In genomic region chr11:70415642-70416395, GRCh38 we compare ENCODE assay signal across 19 cellular contexts. TPM values are rescaled to one million over a fixed set of nuclear protein-coding genes. Genes with fewer than 3 reads are reported as not detected.
A peak's percentile ranks its signal among the peaks of the same experiment; 100 is the strongest.
DNase-seq lines count a peak whose midpoint lies in the region; ATAC-seq and TF ChIP-seq lines count a peak whose summit lies in the region.
"Had no signal": no experiment of that assay in that cellular context is flagged by ENCODE, and none has a peak within 500 bp of the region (broad histone marks: within the 10 kb centered on the region; RNA-seq: fewer than 3 reads in every experiment).

No MANE protein-coding gene starts in this region.

- peaks cover 22% of the 10 kb centered on the region for H3K4me1 Mint-ChIP-seq in HFFc6 (ENCODE audit: low read depth)
- peaks cover 11% of the 10 kb centered on the region for H3K4me1 Mint-ChIP-seq in activated naive CD8-positive, alpha-beta T cell treated with anti-CD3 and anti-CD28 coated beads for 36 hours
- H3K4me1 Mint-ChIP-seq: stimulated activated memory B cell treated with anti-CD40 and anti-IgM and Interleukin-4, amounts not matched to agents 10 μg/mL and 1 μg/mL and 100 μg/mL, for 72 hours had no signal

- peak overlapping the region; percentile 38; the same call in 1 of the 2 replicates for H3K4me3 Mint-ChIP-seq in HFFc6
- no peak overlapping the region for H3K4me3 Mint-ChIP-seq in activated naive CD8-positive, alpha-beta T cell treated with anti-CD3 and anti-CD28 coated beads for 36 hours
- H3K4me3 Mint-ChIP-seq: activated CD4-positive, alpha-beta memory T cell treated with anti-CD3 and anti-CD28 coated beads for 36 hours; natural killer cell; stimulated activated memory B cell treated with anti-CD40 and anti-IgM and Interleukin-4, amounts not matched to agents 10 μg/mL and 1 μg/mL and 100 μg/mL, for 72 hours had no signal

- H3K4me3 ChIP-seq in AG10803 (ENCODE audit: low read length) = no peak overlapping the region

- no peaks in the 10 kb centered on the region for H3K9me3 Mint-ChIP-seq in HFFc6
- H3K9me3 Mint-ChIP-seq in activated naive CD8-positive, alpha-beta T cell treated with anti-CD3 and anti-CD28 coated beads for 36 hours = no peaks in the 10 kb centered on the region
- H3K9me3 Mint-ChIP-seq: activated CD4-positive, alpha-beta memory T cell treated with anti-CD3 and anti-CD28 coated beads for 36 hours; natural killer cell; stimulated activated memory B cell treated with anti-CD40 and anti-IgM and Interleukin-4, amounts not matched to agents 10 μg/mL and 1 μg/mL and 100 μg/mL, for 72 hours had no signal

- CTCF ChIA-PET in GM10248 (lab: Yijun Ruan, JAX) = no interaction called here

- DNase-seq in AG10803 (ENCODE audit: low read depth) = peak; percentile 61
- peak; percentile 38 for DNase-seq in HFFc6
- DNase-seq in activated naive CD8-positive, alpha-beta T cell treated with anti-CD3 and anti-CD28 coated beads for 36 hours = no peak
- peak; percentile 15 for DNase-seq in inferior parietal cortex (ENCODE audit: extremely low spot score)
- no peak for DNase-seq in stimulated activated CD4-positive, alpha-beta T cell treated with anti-CD3 and anti-CD28 coated beads, Interleukin-2, amount 100 ng/mL, for 24 hours
- DNase-seq in GM10248 (ENCODE audit: extremely low spot score) = no peak
- no peak for DNase-seq in DMS79 (lab: John Stamatoyannopoulos, UW)
- DNase-seq: activated CD4-positive, alpha-beta memory T cell treated with anti-CD3 and anti-CD28 coated beads for 36 hours; activated effector memory CD4-positive, alpha-beta T cell treated with Interleukin-2 at 50 U/mL for 16 hours; C1 segment of cervical spinal cord; GOT3; left ventricle myocardium superior; natural killer cell; NCI-H1048; NCI-H2227 treated with DMSO at 0.1 percent for 48 hours; stimulated activated CD4-positive, alpha-beta T cell treated with anti-CD3 and anti-CD28 coated beads, Interleukin-4, amount 100 ng/mL, for 4 hours; T-helper 9 cell had no signal

- H3K36me3 Mint-ChIP-seq in HFFc6 (ENCODE audit: low read depth) = peaks cover 52% of the 10 kb centered on the region
- peaks cover 32% of the 10 kb centered on the region for H3K36me3 Mint-ChIP-seq in activated naive CD8-positive, alpha-beta T cell treated with anti-CD3 and anti-CD28 coated beads for 36 hours
- H3K36me3 Mint-ChIP-seq: natural killer cell; stimulated activated memory B cell treated with anti-CD40 and anti-IgM and Interleukin-4, amounts not matched to agents 10 μg/mL and 1 μg/mL and 100 μg/mL, for 72 hours had no signal

- TF ChIP-seq CTCF in AG10803 (conservative IDR thresholded peaks at IDR 0.05; ENCODE audit: low read length) (0 out of 2 replicates have a peak, but pooled peaks have one; percentile 11), HFFc6 (IDR thresholded peaks at IDR 0.05) (no peak), GM10248 (IDR thresholded peaks at IDR 0.05; ENCODE audit: control extremely low read depth, extremely low read depth, low read depth, missing control alignments) (no peak)

- POLR2A ChIA-PET in GM10248 (lab: Yijun Ruan, JAX) = no interaction called here

- ATAC-seq in HG03159 (IDR thresholded peaks at IDR 0.05; ENCODE audit: unreplicated experiment) = no peak
- ATAC-seq: left ventricle myocardium superior; stimulated activated memory B cell treated with anti-CD40 and anti-IgM and Interleukin-4, amounts not matched to agents 10 μg/mL and 1 μg/mL and 100 μg/mL, for 72 hours had no signal

- H3K27me3 Mint-ChIP-seq in HFFc6 (ENCODE audit: insufficient read depth) = peaks cover 7% of the 10 kb centered on the region
- peaks cover 10% of the 10 kb centered on the region for H3K27me3 Mint-ChIP-seq in activated naive CD8-positive, alpha-beta T cell treated with anti-CD3 and anti-CD28 coated beads for 36 hours
- H3K27me3 Mint-ChIP-seq: activated CD4-positive, alpha-beta memory T cell treated with anti-CD3 and anti-CD28 coated beads for 36 hours had no signal

- peak overlapping the region; percentile 81 for H3K27ac Mint-ChIP-seq in HFFc6
- H3K27ac Mint-ChIP-seq in activated naive CD8-positive, alpha-beta T cell treated with anti-CD3 and anti-CD28 coated beads for 36 hours = peak overlapping the region; percentile 34
- H3K27ac Mint-ChIP-seq: activated CD4-positive, alpha-beta memory T cell treated with anti-CD3 and anti-CD28 coated beads for 36 hours; natural killer cell; stimulated activated memory B cell treated with anti-CD40 and anti-IgM and Interleukin-4, amounts not matched to agents 10 μg/mL and 1 μg/mL and 100 μg/mL, for 72 hours had no signal

RNA-seq across cellular contexts. Expression of gene CTTN, which starts 17.5 kb away (rescaled TPM):
- 100 to 1,000 TPM; 365 to 411 (median 374) TPM for total RNA-seq in HFFc6 (2021; fragmentation: NEBNext Ultra II Directional; extraction: Animal tissue kit (Norgen Biotek cat#: 25700))
- 10 to 100 TPM; 10.5 to 11.3 TPM for total RNA-seq in activated naive CD8-positive, alpha-beta T cell treated with anti-CD3 and anti-CD28 coated beads for 36 hours

Comparison
In these comparisons a context has a peak if more than half of its experiments do, and no peak if none do; other contexts are left out.
1. DNase-seq: peak in AG10803 (single experiment), HFFc6 (single experiment) and inferior parietal cortex (single experiment); none in activated naive CD8-positive, alpha-beta T cell treated with anti-CD3 and anti-CD28 coated beads for 36 hours (single experiment), stimulated activated CD4-positive, alpha-beta T cell treated with anti-CD3 and anti-CD28 coated beads, Interleukin-2, amount 100 ng/mL, for 24 hours (0 of 2), GM10248 (single experiment) and DMS79 (single experiment).
2. RNA of gene CTTN, which starts 17.5 kb away (total RNA-seq): 365 to 411 TPM in HFFc6; 10.5 to 11.3 TPM in activated naive CD8-positive, alpha-beta T cell treated with anti-CD3 and anti-CD28 coated beads for 36 hours; every median in the first group is over 10 times any median in the second.